16 cellular contexts compared by ENCODE assay signal in genomic region chr5:77390795-77391194, GRCh38.
DNase-seq lines count a peak whose midpoint lies in the region; ATAC-seq and TF ChIP-seq lines count a peak whose summit lies in the region.
"Had no signal": no experiment of that assay in that cellular context is flagged by ENCODE, and none has a peak within 500 bp of the region (broad histone marks: within the 10 kb centered on the region; RNA-seq: fewer than 3 reads in every experiment).

No MANE protein-coding gene starts in this region.

- H3K4me3 ChIP-seq in RWPE2 (ENCODE audit: severe bottlenecking) = no peak overlapping the region
- no peak overlapping the region for H3K4me3 ChIP-seq in fibroblast of mammary gland (ENCODE audit: control insufficient read depth, low read depth, low read length)
- no peak overlapping the region for H3K4me3 ChIP-seq in skeletal muscle cell (ENCODE audit: low read depth, low read length)
- H3K4me3 ChIP-seq in lower leg skin (ENCODE audit: low read depth, poor library complexity, severe bottlenecking) = no peak overlapping the region
- H3K4me3 ChIP-seq: colonic mucosa, mucosa of descending colon had no signal

- no peak for TF ChIP-seq POLR2A in lower leg skin (IDR thresholded peaks at IDR 0.05)

- no peaks in the 10 kb centered on the region for H3K9me3 ChIP-seq in RWPE2 (ENCODE audit: severe bottlenecking)
- H3K9me3 ChIP-seq: colonic mucosa, mucosa of descending colon had no signal

- no peak overlapping the region for H3K27ac ChIP-seq in RWPE2 (ENCODE audit: poor library complexity, severe bottlenecking)
- H3K27ac ChIP-seq: C4-2B, colonic mucosa, foreskin keratinocyte had no signal

- intact Hi-C loops in sciatic nerve (cut with DNase I) (no loop called here), lower leg skin (cut with DNase I; ENCODE audit: low total_unique reads) (no loop called here)

- ATAC-seq in RWPE2 (ENCODE audit: low read depth) (peak; percentile 36; the same call in 1 of the 3 replicates), sciatic nerve (no peak), GM19035 (IDR thresholded peaks at IDR 0.05; ENCODE audit: unreplicated experiment) (no peak)
- ATAC-seq: activated CD4-positive, CD25-positive, alpha-beta regulatory T cell treated with anti-CD3 and anti-CD28 coated beads, Interleukin-2, amount 50 U/mL, for 24 hours; activated naive CD4-positive, alpha-beta T cell treated with anti-CD3 and anti-CD28 coated beads, Interleukin-2, amount 50 U/mL, for 72 hours; foreskin keratinocyte; mucosa of descending colon had no signal

- H3K36me3 ChIP-seq in RWPE2 (ENCODE audit: low read depth) = no peaks in the 10 kb centered on the region
- H3K36me3 ChIP-seq: colonic mucosa had no signal

- no peaks in the 10 kb centered on the region for H3K4me1 ChIP-seq in RWPE2 (ENCODE audit: insufficient read depth, poor library complexity, severe bottlenecking)
- H3K4me1 ChIP-seq: colonic mucosa, foreskin keratinocyte had no signal

- DNase-seq in EL (peak; percentile 82), RWPE2 (ENCODE audit: low spot score) (no peak), fibroblast of mammary gland (ENCODE audit: low read depth) (peak; percentile 96), skeletal muscle cell (ENCODE audit: low read depth) (peak; percentile 83), sciatic nerve (ENCODE audit: low spot score) (no peak), lower leg skin (ENCODE audit: low spot score in 2 of 2) (no peak)
- no peak for DNase-seq in NK-92 treated with Interleukin-12 subunit alpha and Interleukin-12 subunit beta, amount 100 ng/mL, for 24 hours (lab: John Stamatoyannopoulos, UW)
- DNase-seq: colonic mucosa, foreskin keratinocyte, mucosa of descending colon, NCI-H1092, posterior cingulate gyrus had no signal

- no peaks in the 10 kb centered on the region for H3K27me3 ChIP-seq in RWPE2 (ENCODE audit: insufficient read depth, poor library complexity, severe bottlenecking)
- H3K27me3 ChIP-seq: colonic mucosa, foreskin keratinocyte had no signal

- whole genome bisulfite sequencing in lower leg skin, 2 donors = 65 to 69% methylated on average over 2 of the region's 2 CpGs

- TF ChIP-seq CTCF in RWPE2 (IDR thresholded peaks at IDR 0.05; ENCODE audit: poor library complexity, severe bottlenecking) = no peak
- no peak for TF ChIP-seq CTCF in fibroblast of mammary gland (conservative IDR thresholded peaks at IDR 0.05; ENCODE audit: control insufficient read depth, insufficient read depth, low read depth, low read length)
- no peak for TF ChIP-seq CTCF in lower leg skin (IDR thresholded peaks at IDR 0.05)

Comparison
In these comparisons a context has a peak if more than half of its experiments do, and no peak if none do; other contexts are left out.
1. DNase-seq: peak in EL (single experiment), fibroblast of mammary gland (single experiment) and skeletal muscle cell (single experiment); none in RWPE2 (single experiment), NK-92 treated with Interleukin-12 subunit alpha and Interleukin-12 subunit beta, amount 100 ng/mL, for 24 hours (single experiment), sciatic nerve (single experiment) and lower leg skin (0 of 2).